8 cellular contexts compared by ENCODE assay signal in genomic region chr10:101292194-101293006, GRCh38.
DNase-seq lines count a peak whose midpoint lies in the region; ATAC-seq and TF ChIP-seq lines count a peak whose summit lies in the region.

No MANE protein-coding gene starts in this region.

- no peak for DNase-seq in activated T-cell treated with anti-CD3 and anti-CD28 coated beads, Interleukin-2, amount 50 U/mL, for 4 hours
- no peak for DNase-seq in activated T-cell treated with anti-CD3 and anti-CD28 coated beads, Interleukin-2, amount 50 U/mL, for 48 hours
- DNase-seq in T-helper 17 cell (no peak), foreskin fibroblast (peak in 1 of 2 donors; percentile 39), osteoblast (ENCODE audit: insufficient read length, low spot score, missing footprints) (peak; percentile 91), HT-29 (ENCODE audit: low spot score) (no peak)

- no peaks in the 10 kb centered on the region for H3K36me3 Mint-ChIP-seq in activated T-cell treated with anti-CD3 and anti-CD28 coated beads, Interleukin-2, amount 50 U/mL, for 4 hours (ENCODE audit: insufficient read depth)
- H3K36me3 Mint-ChIP-seq in T-helper 17 cell (ENCODE audit: low read depth) = peaks cover 14% of the 10 kb centered on the region

- peaks cover 73% of the 10 kb centered on the region for H3K27me3 Mint-ChIP-seq in activated T-cell treated with anti-CD3 and anti-CD28 coated beads, Interleukin-2, amount 50 U/mL, for 4 hours (ENCODE audit: low read depth)
- H3K27me3 Mint-ChIP-seq in T-helper 17 cell = peaks cover 87% of the 10 kb centered on the region

- peaks cover 51% of the 10 kb centered on the region for H3K27me3 ChIP-seq in osteoblast (ENCODE audit: insufficient read depth, low read length)

- H4K20me1 ChIP-seq in osteoblast (ENCODE audit: insufficient read depth, low read length) = no peaks in the 10 kb centered on the region

- peak; percentile 21 to 35 for ATAC-seq in activated T-cell treated with anti-CD3 and anti-CD28 coated beads, Interleukin-2, amount 50 U/mL, for 4 hours
- ATAC-seq in T-helper 17 cell (peak; percentile 27), HG03045 (IDR thresholded peaks at IDR 0.05; ENCODE audit: unreplicated experiment) (no peak), HG02885 (IDR thresholded peaks at IDR 0.05; ENCODE audit: poor library complexity, unreplicated experiment) (no peak)

- no peaks in the 10 kb centered on the region for H3K9me3 ChIP-seq in T-helper 17 cell (ENCODE audit: control insufficient read depth, low read length, poor library complexity, severe bottlenecking)
- no peaks in the 10 kb centered on the region for H3K9me3 ChIP-seq in osteoblast (ENCODE audit: low read depth, low read length)

- no peaks in the 10 kb centered on the region for H3K9me3 Mint-ChIP-seq in activated T-cell treated with anti-CD3 and anti-CD28 coated beads, Interleukin-2, amount 50 U/mL, for 4 hours

- H3K4me2 ChIP-seq in osteoblast (ENCODE audit: insufficient read depth, low read length) = peak overlapping the region; percentile 81

- peaks cover 3% of the 10 kb centered on the region for H3K4me1 ChIP-seq in osteoblast (ENCODE audit: insufficient read depth, low read length)

- H2AFZ ChIP-seq in osteoblast (ENCODE audit: low read length) = peak overlapping the region; percentile 15

- H3K27ac Mint-ChIP-seq in T-helper 17 cell = no peak overlapping the region

- TF ChIP-seq CTCF in foreskin fibroblast (IDR thresholded peaks at IDR 0.05; ENCODE audit: low read depth, low read length) = no peak
- TF ChIP-seq CTCF in osteoblast (IDR thresholded peaks at IDR 0.05; ENCODE audit: extremely low read depth, low read depth, low read length) = no peak

- no peak overlapping the region for H3K27ac ChIP-seq in osteoblast (ENCODE audit: low read depth, low read length)

- no peaks in the 10 kb centered on the region for H3K36me3 ChIP-seq in osteoblast (ENCODE audit: insufficient read depth, low read length)

- H3K79me2 ChIP-seq in osteoblast (ENCODE audit: insufficient read depth, low read length) = no peaks in the 10 kb centered on the region

- peaks cover 9% of the 10 kb centered on the region for H3K4me1 Mint-ChIP-seq in activated T-cell treated with anti-CD3 and anti-CD28 coated beads, Interleukin-2, amount 50 U/mL, for 4 hours (ENCODE audit: low read depth)
- H3K4me1 Mint-ChIP-seq in T-helper 17 cell = peaks cover 16% of the 10 kb centered on the region

- H3K4me3 ChIP-seq in foreskin fibroblast (ENCODE audit: low read depth in 1 of 2, low read length in 2 of 2) (peak overlapping the region; percentile 45 to 46), osteoblast (ENCODE audit: insufficient read depth, low read length) (peak overlapping the region; percentile 68)

- peak overlapping the region; percentile 78 for H3K4me3 Mint-ChIP-seq in activated T-cell treated with anti-CD3 and anti-CD28 coated beads, Interleukin-2, amount 50 U/mL, for 4 hours
- H3K4me3 Mint-ChIP-seq in T-helper 17 cell = peak overlapping the region; percentile 87

Comparison
In these comparisons a context has a peak if more than half of its experiments do, and no peak if none do; other contexts are left out.
1. ATAC-seq: peak in activated T-cell treated with anti-CD3 and anti-CD28 coated beads, Interleukin-2, amount 50 U/mL, for 4 hours (2 of 2) and T-helper 17 cell (single experiment); none in HG03045 (single experiment) and HG02885 (single experiment).